In the genomic region with DNA sequence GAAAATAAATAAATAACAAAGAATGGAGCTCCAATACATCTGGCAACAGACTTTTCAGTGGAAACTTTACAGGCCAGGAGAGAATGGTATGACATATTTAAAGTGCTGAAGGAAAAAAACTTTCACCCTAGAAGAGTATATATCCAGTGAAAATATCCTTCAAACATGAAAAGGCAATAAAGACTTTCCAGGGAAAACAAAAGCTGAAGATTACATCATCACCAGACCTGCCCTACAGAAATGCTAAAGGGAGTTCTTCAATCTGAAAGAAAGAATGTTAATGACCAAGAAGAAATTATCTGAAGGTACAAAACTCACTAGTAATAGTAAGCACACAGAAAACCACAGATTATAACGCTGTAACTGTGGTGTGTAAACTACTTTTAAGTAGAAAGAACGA, we compare ENCODE assay signal across 23 cellular contexts. TPM values are rescaled to one million over a fixed set of nuclear protein-coding genes. Genes with fewer than 3 reads are reported as not detected.
DNase-seq lines count a peak whose midpoint lies in the region; ATAC-seq, FAIRE-seq and TF ChIP-seq lines count a peak whose summit lies in the region.
"Had no signal": no experiment of that assay in that cellular context is flagged by ENCODE, and none has a peak within 500 bp of the region (broad histone marks: within the 10 kb centered on the region; RNA-seq: fewer than 3 reads in every experiment).

No MANE protein-coding gene starts in this region.

- H4K20me1 ChIP-seq in GM23338 (replicated peaks; ENCODE audit: insufficient read depth) (no peaks in the 10 kb centered on the region), K562 (replicated peaks; ENCODE audit: control insufficient read depth, insufficient read depth, low read length) (no peaks in the 10 kb centered on the region)
- H4K20me1 ChIP-seq: BLaER1 had no signal

- H3F3A ChIP-seq in GM23338 (replicated peaks; ENCODE audit: low read depth), result no peaks in the 10 kb centered on the region

- in situ Hi-C loops in K562 (cut with MboI), result no loop called here

- TF ChIP-seq CTCF in GM23338 (conservative IDR thresholded peaks at IDR 0.05; ENCODE audit: low read depth in 2 of 2), result no peak
- TF ChIP-seq CTCF in K562 (IDR thresholded peaks at IDR 0.05 in 2 of 3, conservative IDR thresholded peaks at IDR 0.05 in 1 of 3; ENCODE audit: insufficient read depth in 2 of 3, low read depth in 1 of 3, low read length in 3 of 3), result no peak

- peaks cover 4% of the 10 kb centered on the region for H3K27me3 Mint-ChIP-seq in GM23338 (ENCODE audit: insufficient read depth, low read depth, poor library complexity)
- H3K27me3 Mint-ChIP-seq in stimulated activated naive B cell treated with anti-CD40 and anti-IgM and Interleukin-4, amounts not matched to agents 10 μg/mL and 1 μg/mL and 100 μg/mL, for 72 hours, result peaks cover 20 to 37% of the 10 kb centered on the region in 2 donors
- peaks cover 24% of the 10 kb centered on the region for H3K27me3 Mint-ChIP-seq in activated T-cell treated with anti-CD3 and anti-CD28 coated beads, Interleukin-2, amount 50 U/mL, for 4 hours (ENCODE audit: low read depth)

- ATAC-seq in GM23338 (no peak), K562 (no peak), HG03045 (IDR thresholded peaks at IDR 0.05; ENCODE audit: unreplicated experiment) (no peak), HG03460 (IDR thresholded peaks at IDR 0.05; ENCODE audit: unreplicated experiment) (no peak)
- no peak for ATAC-seq in stimulated activated naive B cell treated with anti-CD40 and anti-IgM and Interleukin-4, amounts not matched to agents 10 μg/mL and 1 μg/mL and 100 μg/mL, for 72 hours (replicated peaks)
- no peak for ATAC-seq in activated T-cell treated with anti-CD3 and anti-CD28 coated beads, Interleukin-2, amount 50 U/mL, for 4 hours
- ATAC-seq: HCT116 had no signal

- no peaks in the 10 kb centered on the region for H3K9me1 ChIP-seq in K562 (ENCODE audit: control insufficient read depth, insufficient read depth, low read length)

- H3K4me1 ChIP-seq in GM23338 (ENCODE audit: insufficient read depth) (peaks cover 6% of the 10 kb centered on the region; the same call in 1 of the 2 replicates), K562 (replicated peaks in 1 of 2; ENCODE audit: control insufficient read depth in 2 of 2, insufficient read depth in 2 of 2, low read length in 2 of 2) (no peaks in the 10 kb centered on the region; a peak in 1 of 5 replicates)
- H3K4me1 ChIP-seq: BLaER1 had no signal

- H3K4me2 ChIP-seq in GM23338 (no peak overlapping the region), K562 (ENCODE audit: insufficient read depth, low read length) (no peak overlapping the region)
- H3K4me2 ChIP-seq: BLaER1 had no signal

- H3K9me3 ChIP-seq in K562 (replicated peaks; ENCODE audit: control insufficient read depth, insufficient read depth, low read depth, low read length), result no peaks in the 10 kb centered on the region
- H3K9me3 ChIP-seq: BLaER1 had no signal

- TF ChIP-seq EP300 in K562 (IDR thresholded peaks at IDR 0.05; ENCODE audit: low read length), result no peak

- no peak for DNase-seq in GM23338 (ENCODE audit: low spot score)
- DNase-seq in K562 (ENCODE audit: extremely low read depth in 1 of 4, low spot score in 3 of 4), result no peak
- no peak for DNase-seq in epithelial cell of prostate (ENCODE audit: low read depth, low spot score)
- DNase-seq in renal cortical epithelial cell (ENCODE audit: low read depth), result peak; percentile 15
- DNase-seq in stimulated activated naive B cell treated with anti-CD40 and anti-IgM and Interleukin-4, amounts not matched to agents 10 μg/mL and 1 μg/mL and 100 μg/mL, for 72 hours, result no peak
- DNase-seq in activated T-cell treated with anti-CD3 and anti-CD28 coated beads, Interleukin-2, amount 50 U/mL, for 4 hours, result no peak
- DNase-seq: 8988T; CD4-positive, alpha-beta T cell; CD8-positive, alpha-beta memory T cell; DMS 273 treated with DMSO at 0.1 percent for 48 hours; DMS79 treated with DMSO at 0.1 percent for 48 hours; GF-D8; H9; HFFc6 had no signal

- 39% methylated on average over 2 of the region's 2 CpGs for WGBS in K562 (ENCODE audit: insufficient coverage, low coverage, missing lambda C conversion rate)

- no peak overlapping the region for H2AFZ ChIP-seq in GM23338
- 0 out of 2 replicates have a peak overlapping the region, but pooled peaks have one; percentile 39 for H2AFZ ChIP-seq in K562 (ENCODE audit: low read depth, low read length)

- H3K4me3 Mint-ChIP-seq in GM23338, result no peak overlapping the region
- H3K4me3 Mint-ChIP-seq in stimulated activated naive B cell treated with anti-CD40 and anti-IgM and Interleukin-4, amounts not matched to agents 10 μg/mL and 1 μg/mL and 100 μg/mL, for 72 hours, result no peak overlapping the region
- no peak overlapping the region for H3K4me3 Mint-ChIP-seq in activated T-cell treated with anti-CD3 and anti-CD28 coated beads, Interleukin-2, amount 50 U/mL, for 4 hours
- H3K4me3 Mint-ChIP-seq: B cell; CD14-positive monocyte; CD4-positive, alpha-beta T cell; CD8-positive, alpha-beta memory T cell; H9; HFFc6 had no signal

- H3K79me2 ChIP-seq in GM23338 (replicated peaks; ENCODE audit: insufficient read depth), result no peaks in the 10 kb centered on the region
- no peaks in the 10 kb centered on the region for H3K79me2 ChIP-seq in K562 (ENCODE audit: control insufficient read depth, insufficient read depth, low read length)

- no peak for TF ChIP-seq POLR2A in K562 (conservative IDR thresholded peaks at IDR 0.05)

- CTCF ChIA-PET in K562 (lab: Yijun Ruan, JAX; ENCODE audit: low intra/inter-chr PET ratio), result no interaction called here

- no peak for FAIRE-seq in K562 (lab: Jason Lieb, UNC)
- FAIRE-seq: D721Med, GM12891, GM18507 had no signal

- POLR2A ChIA-PET in K562 (lab: Yijun Ruan, JAX), result no interaction called here

- H3K4me1 Mint-ChIP-seq in GM23338, result peaks cover 15% of the 10 kb centered on the region
- H3K4me1 Mint-ChIP-seq in stimulated activated naive B cell treated with anti-CD40 and anti-IgM and Interleukin-4, amounts not matched to agents 10 μg/mL and 1 μg/mL and 100 μg/mL, for 72 hours, result no peaks in the 10 kb centered on the region
- H3K4me1 Mint-ChIP-seq in activated T-cell treated with anti-CD3 and anti-CD28 coated beads, Interleukin-2, amount 50 U/mL, for 4 hours (ENCODE audit: low read depth), result peaks cover 5% of the 10 kb centered on the region
- H3K4me1 Mint-ChIP-seq: B cell; CD8-positive, alpha-beta memory T cell had no signal

- no peak overlapping the region for H3K27ac ChIP-seq in GM23338 (ENCODE audit: low read depth)
- H3K27ac ChIP-seq in K562 (ENCODE audit: extremely low read depth, low read depth, low read length), result no peak overlapping the region
- peak overlapping the region; percentile 29 for H3K27ac ChIP-seq in epithelial cell of prostate
- H3K27ac ChIP-seq: BLaER1 had no signal

- H3K36me3 ChIP-seq in GM23338 (ENCODE audit: insufficient read depth) (no peaks in the 10 kb centered on the region), K562 (ENCODE audit: control insufficient read depth, insufficient read depth, low read length) (no peaks in the 10 kb centered on the region)
- H3K36me3 ChIP-seq: BLaER1 had no signal

- 0 out of 2 replicates have a peak, but pooled peaks cover 9% of the 10 kb centered on the region for H3K9me2 ChIP-seq in GM23338 (ENCODE audit: insufficient read depth)

- 0 out of 2 replicates have a peak overlapping the region, but pooled peaks have one; percentile 12 for H3K27ac Mint-ChIP-seq in GM23338
- H3K27ac Mint-ChIP-seq in stimulated activated naive B cell treated with anti-CD40 and anti-IgM and Interleukin-4, amounts not matched to agents 10 μg/mL and 1 μg/mL and 100 μg/mL, for 72 hours, result no peak overlapping the region
- H3K27ac Mint-ChIP-seq: B cell; CD14-positive monocyte; CD4-positive, alpha-beta T cell; CD8-positive, alpha-beta memory T cell; HFFc6 had no signal

- no TSS peak for BruUV-seq in K562 (replicated peaks; lab: Mats Ljungman, UMichigan)

- TF ChIP-seq RAD21 in K562 (CRISPR knock-in tag; conservative IDR thresholded peaks at IDR 0.05 in 1 of 2, IDR thresholded peaks at IDR 0.05 in 1 of 2), result no peak

- no peaks in the 10 kb centered on the region for H3K36me3 Mint-ChIP-seq in GM23338 (ENCODE audit: low read depth)
- no peaks in the 10 kb centered on the region for H3K36me3 Mint-ChIP-seq in stimulated activated naive B cell treated with anti-CD40 and anti-IgM and Interleukin-4, amounts not matched to agents 10 μg/mL and 1 μg/mL and 100 μg/mL, for 72 hours
- no peaks in the 10 kb centered on the region for H3K36me3 Mint-ChIP-seq in activated T-cell treated with anti-CD3 and anti-CD28 coated beads, Interleukin-2, amount 50 U/mL, for 4 hours (ENCODE audit: insufficient read depth)
- H3K36me3 Mint-ChIP-seq: CD14-positive monocyte had no signal

- H3K9me3 Mint-ChIP-seq in GM23338, result no peaks in the 10 kb centered on the region
- no peaks in the 10 kb centered on the region for H3K9me3 Mint-ChIP-seq in stimulated activated naive B cell treated with anti-CD40 and anti-IgM and Interleukin-4, amounts not matched to agents 10 μg/mL and 1 μg/mL and 100 μg/mL, for 72 hours
- no peaks in the 10 kb centered on the region for H3K9me3 Mint-ChIP-seq in activated T-cell treated with anti-CD3 and anti-CD28 coated beads, Interleukin-2, amount 50 U/mL, for 4 hours
- H3K9me3 Mint-ChIP-seq: CD14-positive monocyte; CD4-positive, alpha-beta T cell; CD8-positive, alpha-beta memory T cell; H9; HFFc6 had no signal

- intact Hi-C loops in K562 (cut with micrococcal nuclease), result no loop called here

- H3K4me3 ChIP-seq in GM23338, result no peak overlapping the region
- H3K4me3 ChIP-seq in K562, result no peak overlapping the region
- H3K4me3 ChIP-seq: BLaER1 had no signal

- no peaks in the 10 kb centered on the region for H3K27me3 ChIP-seq in GM23338 (ENCODE audit: insufficient read depth)
- no peaks in the 10 kb centered on the region for H3K27me3 ChIP-seq in K562 (ENCODE audit: control insufficient read depth in 2 of 2, insufficient read depth in 2 of 2, low read length in 2 of 2)
- H3K27me3 ChIP-seq: BLaER1 had no signal

- no peak overlapping the region for H3K9ac ChIP-seq in K562 (ENCODE audit: insufficient read depth in 1 of 2, low read depth in 2 of 2, low read length in 2 of 2)
- H3K9ac ChIP-seq: BLaER1 had no signal

RNA-seq across cellular contexts. Expression of a gene that starts 8.3 kb away (rescaled TPM):
- total RNA-seq in GM23338 (2014; rRNA removed; shearing (Covaris generic)), result 41.2 and 44.1 TPM in 2 replicates
- polyA plus RNA-seq in GM23338 (2016; fragmentation: Nextera tagmentation; extraction: Ambion mirVana), result 19.3 and 20.7 TPM in 2 replicates
- total RNA-seq in K562 (2011; cell fraction: chromatin; rRNA removed; ENCODE audit: low replicate concordance), result 60.6 and 89.3 TPM in 2 replicates
- 32.9 and 33.2 TPM in 2 replicates for total RNA-seq in K562 (2011; cell fraction: nucleolus; rRNA removed)
- total RNA-seq in K562 (2011; cell fraction: nucleoplasm; rRNA removed), result 50.7 and 56.7 TPM in 2 replicates
- 47.4 and 53.9 TPM in 2 replicates for total RNA-seq in K562 (2014; rRNA removed)
- total RNA-seq in K562 (2014; rRNA removed; fragmentation: Illumina TruSeq; extraction: Trizol), result 35.7 and 37.7 TPM in 2 replicates
- total RNA-seq in K562 (2015; rRNA removed; fragmentation: Illumina TruSeq; extraction: Trizol), result 38.2 and 38.6 TPM in 2 replicates
- total RNA-seq in K562 (2021), result 46.4 and 47.5 TPM in 2 replicates
- polyA plus RNA-seq in K562 (2011; rRNA removed), result 24.0 and 40.9 TPM in 2 replicates
- 32.2 and 52.1 TPM in 2 replicates for polyA plus RNA-seq in K562 (2011; cell fraction: cytosol; rRNA removed)
- 45.1 and 54.2 TPM in 2 replicates for polyA plus RNA-seq in K562 (2011; cell fraction: nucleus; rRNA removed)
- 32.1 and 45.8 TPM in 2 replicates for polyA plus RNA-seq in K562 (2012)
- polyA plus RNA-seq in K562 (2014; fragmentation: Illumina TruSeq; extraction: Trizol), result 61.6 and 67.7 TPM in 2 replicates
- 10 to 100 TPM; 36.9 to 46.1 TPM for polyA plus RNA-seq in K562 (2014; fragmentation: Nextera tagmentation; extraction: Ambion mirVana)
- polyA plus RNA-seq in K562 (2014; rRNA removed), result 34.3 and 37.4 TPM in 2 replicates
- 37.0 and 57.9 TPM in 2 replicates for polyA minus RNA-seq in K562 (2011; rRNA and poly(A)+ RNA removed)
- polyA minus RNA-seq in K562 (2011; cell fraction: cytosol; rRNA and poly(A)+ RNA removed), result 28.0 and 32.1 TPM in 2 replicates
- polyA minus RNA-seq in K562 (2011; cell fraction: nucleus; rRNA and poly(A)+ RNA removed), result 52.6 and 116 TPM in 2 replicates
- 12.9 and 18.5 TPM in 2 replicates for total RNA-seq in renal cortical epithelial cell
- 10 to 100 TPM; 59.8 to 63.4 (median 62.2) TPM for total RNA-seq in activated T-cell treated with anti-CD3 and anti-CD28 coated beads, Interleukin-2, amount 50 U/mL, for 4 hours

RNA-seq across cellular contexts. Expression of a gene that starts 43.4 kb away (rescaled TPM):
- 34.3 and 40.2 TPM in 2 replicates for total RNA-seq in GM23338 (2014; rRNA removed; shearing (Covaris generic))
- polyA plus RNA-seq in GM23338 (2016; fragmentation: Nextera tagmentation; extraction: Ambion mirVana) (29.6 and 30.1 TPM in 2 replicates), K562 (2011; rRNA removed) (33.6 and 47.4 TPM in 2 replicates), K562 (2014; fragmentation: Illumina TruSeq; extraction: Trizol) (43.2 and 49.7 TPM in 2 replicates), K562 (2014; fragmentation: Nextera tagmentation; extraction: Ambion mirVana) (10 to 100 TPM; 12.2 to 16.0 TPM), K562 (2014; rRNA removed) (39.7 and 41.8 TPM in 2 replicates)
- 12.2 and 41.1 TPM in 2 replicates for total RNA-seq in K562 (2011; cell fraction: chromatin; rRNA removed; ENCODE audit: low replicate concordance)
- 15.2 and 20.9 TPM in 2 replicates for total RNA-seq in K562 (2011; cell fraction: nucleolus; rRNA removed)
- total RNA-seq in K562 (2011; cell fraction: nucleoplasm; rRNA removed), result 14.7 and 28.6 TPM in 2 replicates
- total RNA-seq in K562 (2014; rRNA removed) (78.6 and 148 TPM in 2 replicates), K562 (2014; rRNA removed; fragmentation: Illumina TruSeq; extraction: Trizol) (44.7 and 55.0 TPM in 2 replicates), K562 (2015; rRNA removed; fragmentation: Illumina TruSeq; extraction: Trizol) (34.2 and 40.5 TPM in 2 replicates), K562 (2021) (35.6 and 36.9 TPM in 2 replicates), renal cortical epithelial cell (101 and 148 TPM in 2 replicates)
- polyA plus RNA-seq in K562 (2011; cell fraction: cytosol; rRNA removed), result 12.4 and 15.0 TPM in 2 replicates
- 24.0 and 31.9 TPM in 2 replicates for polyA plus RNA-seq in K562 (2011; cell fraction: nucleus; rRNA removed)
- polyA plus RNA-seq in K562 (2012), result 29.8 and 35.5 TPM in 2 replicates
- polyA minus RNA-seq in K562 (2011; rRNA and poly(A)+ RNA removed), result 20.3 and 22.8 TPM in 2 replicates
- polyA minus RNA-seq in K562 (2011; cell fraction: cytosol; rRNA and poly(A)+ RNA removed), result 18.7 and 28.2 TPM in 2 replicates
- polyA minus RNA-seq in K562 (2011; cell fraction: nucleus; rRNA and poly(A)+ RNA removed), result 30.8 and 33.7 TPM in 2 replicates
- 10 to 100 TPM; 14.7 to 21.3 (median 17.3) TPM for total RNA-seq in activated T-cell treated with anti-CD3 and anti-CD28 coated beads, Interleukin-2, amount 50 U/mL, for 4 hours
